ENCODE assay signal across 1 cellular context in the genomic region with DNA sequence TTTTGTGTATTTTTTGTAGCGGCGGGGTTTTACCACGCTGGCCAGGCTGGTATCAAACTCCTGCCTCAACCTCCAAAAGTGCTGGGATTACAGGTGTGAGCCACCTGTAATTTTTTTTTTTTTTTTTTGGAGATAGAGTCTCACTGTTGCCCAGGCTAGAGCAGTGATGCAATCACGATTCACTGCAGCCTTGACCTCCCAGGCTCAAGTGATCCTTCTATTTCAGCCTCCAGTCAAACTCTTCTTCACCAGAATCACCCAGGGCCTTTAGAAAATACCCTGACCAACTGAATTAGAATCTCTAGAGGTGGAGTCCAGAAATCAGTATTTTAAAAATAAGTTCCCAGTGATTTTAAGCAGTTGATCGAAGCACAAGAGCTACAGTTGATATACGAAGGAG.
TF ChIP-seq lines count a peak whose summit lies in the region.

No MANE protein-coding gene starts in this region.

TF ChIP-seq in H1, 55 proteins besides CTCF, POLR2A, EP300 and RAD21:
- no peak for TF ChIP-seq CHD1 (IDR thresholded peaks at IDR 0.05; ENCODE audit: low read depth, low read length)
- TF ChIP-seq CEBPB (IDR thresholded peaks at IDR 0.05; ENCODE audit: low read depth, low read length) = 0 out of 2 replicates have a peak, but pooled peaks have one; percentile 11
